In genomic region chr7:100098913-100099312, GRCh38 we compare ENCODE assay signal across 10 cellular contexts. TPM values are rescaled to one million over a fixed set of nuclear protein-coding genes. Genes with fewer than 3 reads are reported as not detected.
DNase-seq lines count a peak whose midpoint lies in the region; ATAC-seq, FAIRE-seq and TF ChIP-seq lines count a peak whose summit lies in the region.
"Had no signal": no experiment of that assay in that cellular context is flagged by ENCODE, and none has a peak within 500 bp of the region (broad histone marks: within the 10 kb centered on the region; RNA-seq: fewer than 3 reads in every experiment).

No MANE protein-coding gene starts in this region.

- H3K9ac ChIP-seq in DND-41 (ENCODE audit: low read depth, low read length): peak overlapping the region; percentile 93

- no peak for TF ChIP-seq CTCF in DND-41 (IDR thresholded peaks at IDR 0.05; ENCODE audit: borderline replicate concordance, extremely low read depth, low read length, poor library complexity, severe bottlenecking)
- no peak for TF ChIP-seq CTCF in NB4 (IDR thresholded peaks at IDR 0.05; ENCODE audit: low read depth, low read length)
- TF ChIP-seq CTCF in osteoblast (IDR thresholded peaks at IDR 0.05; ENCODE audit: extremely low read depth, low read depth, low read length): no peak

- TF ChIP-seq POLR2A in NB4 (IDR thresholded peaks at IDR 0.05; ENCODE audit: extremely low read depth, insufficient read length) (no peak), GM12891 (IDR thresholded peaks at IDR 0.05; ENCODE audit: low read depth, low read length) (no peak; the same call in 1 of the 2 replicates)

- no peaks in the 10 kb centered on the region for H3K9me3 ChIP-seq in DND-41 (ENCODE audit: insufficient read depth, low read length, severe bottlenecking)
- no peaks in the 10 kb centered on the region for H3K9me3 ChIP-seq in effector memory CD4-positive, alpha-beta T cell (ENCODE audit: control insufficient read depth, low read length)
- H3K9me3 ChIP-seq in osteoblast (ENCODE audit: low read depth, low read length): no peaks in the 10 kb centered on the region
- H3K9me3 ChIP-seq: gastroesophageal sphincter, SJSA1 had no signal

- no peak for FAIRE-seq in GM12891 (lab: Jason Lieb, UNC)

- no peak overlapping the region for H2AFZ ChIP-seq in DND-41 (ENCODE audit: low read depth, low read length)
- H2AFZ ChIP-seq in osteoblast (ENCODE audit: low read length): no peak overlapping the region

- DNase-seq in DND-41: no peak
- DNase-seq in NB4 (ENCODE audit: low read depth): no peak
- no peak for DNase-seq in effector memory CD4-positive, alpha-beta T cell
- DNase-seq in osteoblast (ENCODE audit: insufficient read length, low spot score, missing footprints): no peak
- no peak for DNase-seq in GM12891 (ENCODE audit: insufficient read length, low spot score)
- DNase-seq in NCI-H1105 treated with DMSO at 0.1 percent for 48 hours (lab: John Stamatoyannopoulos, UW): no peak
- DNase-seq in GM03348 (ENCODE audit: low spot score): no peak
- DNase-seq: NCI-H524 had no signal

- H3K79me2 ChIP-seq in DND-41 (ENCODE audit: insufficient read depth, low read length) (peaks cover 81% of the 10 kb centered on the region), osteoblast (ENCODE audit: insufficient read depth, low read length) (peaks cover 49% of the 10 kb centered on the region)

- H3K27ac ChIP-seq in DND-41 (ENCODE audit: low read length) (no peak overlapping the region), osteoblast (ENCODE audit: low read depth, low read length) (no peak overlapping the region)
- peak overlapping the region; percentile 96 for H3K27ac ChIP-seq in effector memory CD4-positive, alpha-beta T cell (ENCODE audit: insufficient read depth, low read length, poor library complexity, severe bottlenecking)
- H3K27ac ChIP-seq: SJSA1 had no signal

- H3K36me3 ChIP-seq in DND-41 (ENCODE audit: insufficient read depth, low read length) (peaks cover 78% of the 10 kb centered on the region), osteoblast (ENCODE audit: insufficient read depth, low read length) (peaks cover 58% of the 10 kb centered on the region)
- peaks cover 52% of the 10 kb centered on the region for H3K36me3 ChIP-seq in effector memory CD4-positive, alpha-beta T cell (ENCODE audit: control insufficient read depth, insufficient read depth, low read length)

- H3K4me2 ChIP-seq in DND-41 (ENCODE audit: insufficient read depth, low read length) (peak overlapping the region; percentile 68), osteoblast (ENCODE audit: insufficient read depth, low read length) (peak overlapping the region; percentile 97)

- H3K4me1 ChIP-seq in DND-41 (ENCODE audit: insufficient read depth, low read length) (peaks cover 59% of the 10 kb centered on the region), osteoblast (ENCODE audit: insufficient read depth, low read length) (peaks cover 25% of the 10 kb centered on the region)
- peaks cover 11% of the 10 kb centered on the region for H3K4me1 ChIP-seq in effector memory CD4-positive, alpha-beta T cell (ENCODE audit: control insufficient read depth, insufficient read depth, low read length, poor library complexity, severe bottlenecking)

- H4K20me1 ChIP-seq in DND-41 (ENCODE audit: insufficient read depth, low read length): peaks cover 58% of the 10 kb centered on the region
- H4K20me1 ChIP-seq in osteoblast (ENCODE audit: insufficient read depth, low read length): peaks cover 1% of the 10 kb centered on the region

- peak overlapping the region in 1 of 2 experiments; percentile 64; a peak in 2 of 4 replicates for H3K4me3 ChIP-seq in DND-41 (ENCODE audit: low read depth in 1 of 2, low read length in 2 of 2)
- H3K4me3 ChIP-seq in NB4 (ENCODE audit: low read depth, low read length): peak overlapping the region; percentile 99
- no peak overlapping the region for H3K4me3 ChIP-seq in effector memory CD4-positive, alpha-beta T cell (ENCODE audit: insufficient read depth, low read depth, low read length, poor library complexity, severe bottlenecking)
- no peak overlapping the region for H3K4me3 ChIP-seq in osteoblast (ENCODE audit: insufficient read depth, low read length)

- H3K27me3 ChIP-seq in DND-41 (ENCODE audit: insufficient read depth, low read length, poor library complexity) (no peaks in the 10 kb centered on the region), osteoblast (ENCODE audit: insufficient read depth, low read length) (no peaks in the 10 kb centered on the region)
- no peaks in the 10 kb centered on the region for H3K27me3 ChIP-seq in effector memory CD4-positive, alpha-beta T cell (replicated peaks; ENCODE audit: control insufficient read depth, insufficient read depth, low read length, poor library complexity, severe bottlenecking)
- H3K27me3 ChIP-seq: gastroesophageal sphincter, SJSA1 had no signal

- ATAC-seq in DND-41 (ENCODE audit: insufficient read depth, low read depth): no peak
- ATAC-seq: gastroesophageal sphincter had no signal

TF ChIP-seq in GM12891, 5 proteins besides CTCF, POLR2A, EP300 and RAD21:
- TF ChIP-seq TAF1 (IDR thresholded peaks at IDR 0.05; ENCODE audit: low read depth, low read length) (no peak), PAX5 (IDR thresholded peaks at IDR 0.05; ENCODE audit: insufficient read depth, low read length, severe bottlenecking) (no peak), POU2F2 (IDR thresholded peaks at IDR 0.05; ENCODE audit: low read depth, low read length) (no peak), POLR2AphosphoS5 (IDR thresholded peaks at IDR 0.05; ENCODE audit: low read depth, low read length) (no peak; the same call in 1 of the 2 replicates), SPI1 (IDR thresholded peaks at IDR 0.05; ENCODE audit: low read depth, low read length) (no peak)
TF ChIP-seq in GM12891: peak in this region for 0.

RNA-seq across cellular contexts. Expression of gene MCM7, which starts 2.3 kb away (rescaled TPM):
- total RNA-seq in osteoblast: 28.6 and 31.2 TPM in 2 replicates
- 180 TPM for polyA plus RNA-seq in GM12891 (2012; ENCODE audit: low read depth, missing spikeins)

RNA-seq across cellular contexts. Expression of gene AP4M1, which starts 2.5 kb away (rescaled TPM):
- total RNA-seq in osteoblast: 19.5 and 20.0 TPM in 2 replicates
- 9.1 TPM for polyA plus RNA-seq in GM12891 (2012; ENCODE audit: low read depth, missing spikeins)

RNA-seq across cellular contexts. Expression of gene COPS6, which starts 10.1 kb away (rescaled TPM):
- 42.4 and 45.6 TPM in 2 replicates for total RNA-seq in osteoblast
- polyA plus RNA-seq in GM12891 (2012; ENCODE audit: low read depth, missing spikeins): 80.2 TPM

RNA-seq across cellular contexts. Expression of gene ZNF3, which starts 17.4 kb away (rescaled TPM):
- total RNA-seq in osteoblast: 30.4 and 33.9 TPM in 2 replicates
- polyA plus RNA-seq in GM12891 (2012; ENCODE audit: low read depth, missing spikeins): 17.4 TPM

RNA-seq across cellular contexts. Expression of gene TAF6, which starts 20.2 kb away (rescaled TPM):
- 33.3 and 36.2 TPM in 2 replicates for total RNA-seq in osteoblast
- polyA plus RNA-seq in GM12891 (2012; ENCODE audit: low read depth, missing spikeins): 23.2 TPM
